In the genomic region with DNA sequence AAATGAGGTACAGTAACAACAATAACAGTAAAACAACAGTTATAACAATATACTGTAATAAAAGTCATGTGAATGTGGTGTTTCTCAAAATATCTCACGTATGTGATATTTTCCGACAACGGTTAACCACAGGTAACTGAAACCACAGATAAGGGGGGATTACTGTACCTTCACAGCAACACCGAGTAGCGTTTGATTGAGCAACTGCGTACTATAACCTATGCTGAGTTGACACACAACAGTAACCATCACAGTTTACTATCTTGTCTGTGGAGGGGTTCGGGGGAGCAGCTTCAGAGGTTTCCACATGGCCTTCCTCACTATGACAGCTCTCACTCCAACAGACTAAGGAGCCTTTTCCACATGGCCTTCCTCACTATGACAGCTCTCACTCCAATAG, we compare ENCODE assay signal across 24 cellular contexts. TPM values are rescaled to one million over a fixed set of nuclear protein-coding genes. Genes with fewer than 3 reads are reported as not detected.
DNase-seq lines count a peak whose midpoint lies in the region; ATAC-seq, FAIRE-seq and TF ChIP-seq lines count a peak whose summit lies in the region.
"Had no signal": no experiment of that assay in that cellular context is flagged by ENCODE, and none has a peak within 500 bp of the region (broad histone marks: within the 10 kb centered on the region; RNA-seq: fewer than 3 reads in every experiment).

No MANE protein-coding gene starts in this region.

- H3K9me3 ChIP-seq in K562 (replicated peaks; ENCODE audit: control insufficient read depth, insufficient read depth, low read depth, low read length) = no peaks in the 10 kb centered on the region

- H3K9me3 Mint-ChIP-seq in activated CD8-positive, alpha-beta T cell treated with anti-CD3 and anti-CD28 coated beads for 36 hours = no peaks in the 10 kb centered on the region
- H3K9me3 Mint-ChIP-seq in activated CD8-positive, alpha-beta T cell treated with anti-CD3 and anti-CD28 coated beads, Interleukin-2, amount 10 ng/mL, durations not matched to agents 7 days and 5 days (ENCODE audit: insufficient read depth) = no peaks in the 10 kb centered on the region
- H3K9me3 Mint-ChIP-seq in stimulated activated effector memory CD8-positive, alpha-beta T cell treated with anti-CD3 and anti-CD28 coated beads, Interleukin-12 subunit alpha, Interleukin-12 subunit beta, amount 100 ng/mL, for 72 hours = no peaks in the 10 kb centered on the region

- no peaks in the 10 kb centered on the region for H3K9me1 ChIP-seq in K562 (ENCODE audit: control insufficient read depth, insufficient read depth, low read length)

- TF ChIP-seq POLR2A in GM12891 (IDR thresholded peaks at IDR 0.05; ENCODE audit: low read depth, low read length) (no peak), K562 (conservative IDR thresholded peaks at IDR 0.05) (no peak)

- H3K27ac Mint-ChIP-seq in activated CD8-positive, alpha-beta T cell treated with anti-CD3 and anti-CD28 coated beads for 36 hours = no peak overlapping the region
- no peak overlapping the region for H3K27ac Mint-ChIP-seq in activated CD8-positive, alpha-beta T cell treated with anti-CD3 and anti-CD28 coated beads, Interleukin-2, amount 10 ng/mL, durations not matched to agents 7 days and 5 days
- no peak overlapping the region for H3K27ac Mint-ChIP-seq in stimulated activated effector memory CD8-positive, alpha-beta T cell treated with anti-CD3 and anti-CD28 coated beads, Interleukin-12 subunit alpha, Interleukin-12 subunit beta, amount 100 ng/mL, for 72 hours

- no peaks in the 10 kb centered on the region for H3K27me3 ChIP-seq in K562 (ENCODE audit: control insufficient read depth in 2 of 2, insufficient read depth in 2 of 2, low read length in 2 of 2)

- peaks cover 9% of the 10 kb centered on the region for H3K36me3 Mint-ChIP-seq in activated CD8-positive, alpha-beta T cell treated with anti-CD3 and anti-CD28 coated beads for 36 hours (ENCODE audit: low read depth)
- peaks cover 18% of the 10 kb centered on the region for H3K36me3 Mint-ChIP-seq in activated CD8-positive, alpha-beta T cell treated with anti-CD3 and anti-CD28 coated beads, Interleukin-2, amount 10 ng/mL, durations not matched to agents 7 days and 5 days (ENCODE audit: low read depth)
- peaks cover 44% of the 10 kb centered on the region for H3K36me3 Mint-ChIP-seq in stimulated activated effector memory CD8-positive, alpha-beta T cell treated with anti-CD3 and anti-CD28 coated beads, Interleukin-12 subunit alpha, Interleukin-12 subunit beta, amount 100 ng/mL, for 72 hours

- no peak for TF ChIP-seq CTCF in activated CD8-positive, alpha-beta T cell treated with anti-CD3 and anti-CD28 coated beads for 36 hours (IDR thresholded peaks at IDR 0.05)
- no peak for TF ChIP-seq CTCF in K562 (IDR thresholded peaks at IDR 0.05 in 2 of 3, conservative IDR thresholded peaks at IDR 0.05 in 1 of 3; ENCODE audit: insufficient read depth in 2 of 3, low read depth in 1 of 3, low read length in 3 of 3)

- no peak overlapping the region for H3K4me2 ChIP-seq in K562 (ENCODE audit: insufficient read depth, low read length)

- no TSS peak for BruUV-seq in K562 (replicated peaks; lab: Mats Ljungman, UMichigan)

- no peak for TF ChIP-seq RAD21 in K562 (CRISPR knock-in tag; conservative IDR thresholded peaks at IDR 0.05 in 1 of 2, IDR thresholded peaks at IDR 0.05 in 1 of 2)

- H3K4me3 ChIP-seq in K562 = no peak overlapping the region

- no peak for DNase-seq in activated CD8-positive, alpha-beta T cell treated with anti-CD3 and anti-CD28 coated beads for 36 hours
- no peak for DNase-seq in activated CD8-positive, alpha-beta T cell treated with anti-CD3 and anti-CD28 coated beads, Interleukin-2, amount 10 ng/mL, durations not matched to agents 7 days and 5 days
- no peak for DNase-seq in GM12891 (ENCODE audit: insufficient read length, low spot score)
- no peak for DNase-seq in K562 (ENCODE audit: extremely low read depth in 1 of 4, low spot score in 3 of 4)
- DNase-seq in stimulated activated effector memory CD8-positive, alpha-beta T cell treated with anti-CD3 and anti-CD28 coated beads, Interleukin-12 subunit alpha, Interleukin-12 subunit beta, amount 100 ng/mL, for 72 hours (ENCODE audit: low spot score in 2 of 2) = no peak
- DNase-seq: DMS53; IMR-90; MV-4-11; NCI-H1105; NCI-H1436 treated with DMSO at 0.1 percent for 48 hours; NCI-H2029; NCI-H446; NCI-H524 treated with DMSO at 0.1 percent for 48 hours; NCI-H774; NK-92 treated with Interleukin-12 subunit alpha and Interleukin-12 subunit beta, amount 100 ng/mL, for 24 hours; PC-3 had no signal

- H3K4me1 ChIP-seq in K562 (replicated peaks in 1 of 2; ENCODE audit: control insufficient read depth in 2 of 2, insufficient read depth in 2 of 2, low read length in 2 of 2) = peaks cover 4 to 37% of the 10 kb centered on the region in 2 experiments; a peak in 3 of 5 replicates

- no peak overlapping the region for H3K27ac ChIP-seq in K562 (ENCODE audit: extremely low read depth, low read depth, low read length)

- POLR2A ChIA-PET in activated CD8-positive, alpha-beta T cell treated with anti-CD3 and anti-CD28 coated beads for 36 hours (lab: Charles Lee) = interaction anchor here (1.1 kb wide), 1 partner anchor 12 kb away, joined by 3 read pairs; no protein-coding TSS in a partner anchor
- POLR2A ChIA-PET in activated CD8-positive, alpha-beta T cell treated with anti-CD3 and anti-CD28 coated beads, Interleukin-2, amount 10 ng/mL, durations not matched to agents 7 days and 5 days (lab: Charles Lee) = no interaction called here
- POLR2A ChIA-PET in K562 (lab: Yijun Ruan, JAX) = interaction anchor here (0.8 to 1.1 kb wide), 2 partner anchors 10 to 29 kb away, joined by 3 read pairs; no protein-coding TSS in a partner anchor

- peaks cover 37% of the 10 kb centered on the region; the same call in 2 of the 3 replicates for H3K36me3 ChIP-seq in K562 (ENCODE audit: control insufficient read depth, insufficient read depth, low read length)

- intact Hi-C loops in activated CD8-positive, alpha-beta T cell treated with anti-CD3 and anti-CD28 coated beads for 36 hours (cut with micrococcal nuclease) = no loop called here
- intact Hi-C loops in K562 (cut with micrococcal nuclease) = no loop called here

- ATAC-seq in activated CD8-positive, alpha-beta T cell treated with anti-CD3 and anti-CD28 coated beads for 36 hours = peak; percentile 24
- ATAC-seq in activated CD8-positive, alpha-beta T cell treated with anti-CD3 and anti-CD28 coated beads, Interleukin-2, amount 10 ng/mL, durations not matched to agents 7 days and 5 days = no peak
- ATAC-seq in K562 (no peak), HG02763 (IDR thresholded peaks at IDR 0.05; ENCODE audit: unreplicated experiment) (no peak), GM21529 (IDR thresholded peaks at IDR 0.05; ENCODE audit: unreplicated experiment) (no peak)
- peak; percentile 72 for ATAC-seq in stimulated activated effector memory CD8-positive, alpha-beta T cell treated with anti-CD3 and anti-CD28 coated beads, Interleukin-12 subunit alpha, Interleukin-12 subunit beta, amount 100 ng/mL, for 72 hours
- ATAC-seq: HCT116, PC-3 had no signal

- no peak overlapping the region for H3K4me3 Mint-ChIP-seq in activated CD8-positive, alpha-beta T cell treated with anti-CD3 and anti-CD28 coated beads for 36 hours
- no peak overlapping the region for H3K4me3 Mint-ChIP-seq in activated CD8-positive, alpha-beta T cell treated with anti-CD3 and anti-CD28 coated beads, Interleukin-2, amount 10 ng/mL, durations not matched to agents 7 days and 5 days
- no peak overlapping the region for H3K4me3 Mint-ChIP-seq in stimulated activated effector memory CD8-positive, alpha-beta T cell treated with anti-CD3 and anti-CD28 coated beads, Interleukin-12 subunit alpha, Interleukin-12 subunit beta, amount 100 ng/mL, for 72 hours

- no peak for TF ChIP-seq EP300 in K562 (IDR thresholded peaks at IDR 0.05; ENCODE audit: low read length)

- FAIRE-seq in GM12891 (lab: Jason Lieb, UNC) (peak; percentile 85), K562 (lab: Jason Lieb, UNC) (no peak)
- FAIRE-seq: G401.6, H1 had no signal

- H2AFZ ChIP-seq in K562 (ENCODE audit: low read depth, low read length) = no peak overlapping the region

- H3K27me3 Mint-ChIP-seq in activated CD8-positive, alpha-beta T cell treated with anti-CD3 and anti-CD28 coated beads for 36 hours = no peaks in the 10 kb centered on the region
- no peaks in the 10 kb centered on the region for H3K27me3 Mint-ChIP-seq in activated CD8-positive, alpha-beta T cell treated with anti-CD3 and anti-CD28 coated beads, Interleukin-2, amount 10 ng/mL, durations not matched to agents 7 days and 5 days (ENCODE audit: low read depth)

- no peaks in the 10 kb centered on the region for H3K79me2 ChIP-seq in K562 (ENCODE audit: control insufficient read depth, insufficient read depth, low read length)

- peaks cover 4% of the 10 kb centered on the region for H3K4me1 Mint-ChIP-seq in activated CD8-positive, alpha-beta T cell treated with anti-CD3 and anti-CD28 coated beads for 36 hours (ENCODE audit: low read depth)
- H3K4me1 Mint-ChIP-seq in activated CD8-positive, alpha-beta T cell treated with anti-CD3 and anti-CD28 coated beads, Interleukin-2, amount 10 ng/mL, durations not matched to agents 7 days and 5 days (ENCODE audit: low read depth) = peaks cover 1% of the 10 kb centered on the region
- H3K4me1 Mint-ChIP-seq in stimulated activated effector memory CD8-positive, alpha-beta T cell treated with anti-CD3 and anti-CD28 coated beads, Interleukin-12 subunit alpha, Interleukin-12 subunit beta, amount 100 ng/mL, for 72 hours = peaks cover 6% of the 10 kb centered on the region

- H4K20me1 ChIP-seq in K562 (replicated peaks; ENCODE audit: control insufficient read depth, insufficient read depth, low read length) = no peaks in the 10 kb centered on the region

- in situ Hi-C loops in K562 (cut with MboI) = no loop called here

- H3K9ac ChIP-seq in K562 (ENCODE audit: insufficient read depth in 1 of 2, low read depth in 2 of 2, low read length in 2 of 2) = no peak overlapping the region

- CTCF ChIA-PET in activated CD8-positive, alpha-beta T cell treated with anti-CD3 and anti-CD28 coated beads for 36 hours (lab: Charles Lee) = no interaction called here
- CTCF ChIA-PET in activated CD8-positive, alpha-beta T cell treated with anti-CD3 and anti-CD28 coated beads, Interleukin-2, amount 10 ng/mL, durations not matched to agents 7 days and 5 days (lab: Charles Lee) = no interaction called here
- CTCF ChIA-PET in K562 (lab: Yijun Ruan, JAX; ENCODE audit: low intra/inter-chr PET ratio) = no interaction called here

- WGBS in K562 (ENCODE audit: insufficient coverage, low coverage, missing lambda C conversion rate) = 25% methylated on average over 7 of the region's 7 CpGs

RNA-seq across cellular contexts. Expression of gene RBMX2, which starts 13.4 kb away (rescaled TPM):
- 10 to 100 TPM; 25.4 to 27.9 TPM for total RNA-seq in activated CD8-positive, alpha-beta T cell treated with anti-CD3 and anti-CD28 coated beads for 36 hours
- total RNA-seq in activated CD8-positive, alpha-beta T cell treated with anti-CD3 and anti-CD28 coated beads, Interleukin-2, amount 10 ng/mL, durations not matched to agents 7 days and 5 days = 10 to 100 TPM; 25.2 to 25.3 TPM
- 29.8 TPM for polyA plus RNA-seq in GM12891 (2012; ENCODE audit: low read depth, missing spikeins)
- total RNA-seq in K562 (2011; cell fraction: chromatin; rRNA removed; ENCODE audit: low replicate concordance) = 40.9 and 69.9 TPM in 2 replicates
- total RNA-seq in K562 (2011; cell fraction: nucleolus; rRNA removed) = 33.0 and 33.6 TPM in 2 replicates
- 47.1 and 50.4 TPM in 2 replicates for total RNA-seq in K562 (2011; cell fraction: nucleoplasm; rRNA removed)
- total RNA-seq in K562 (2014; rRNA removed) (37.1 and 44.9 TPM in 2 replicates), K562 (2014; rRNA removed; fragmentation: Illumina TruSeq; extraction: Trizol) (62.5 and 65.4 TPM in 2 replicates), K562 (2015; rRNA removed; fragmentation: Illumina TruSeq; extraction: Trizol) (58.0 and 58.5 TPM in 2 replicates), K562 (2021) (27.2 and 29.5 TPM in 2 replicates)
- polyA plus RNA-seq in K562 (2011; rRNA removed) (35.3 and 41.8 TPM in 2 replicates), K562 (2014; fragmentation: Illumina TruSeq; extraction: Trizol) (50.5 and 54.5 TPM in 2 replicates), K562 (2014; fragmentation: Nextera tagmentation; extraction: Ambion mirVana) (10 to 100 TPM; 49.1 to 54.1 TPM), K562 (2014; rRNA removed) (53.0 and 58.2 TPM in 2 replicates)
- 8.1 and 20.5 TPM in 2 replicates for polyA plus RNA-seq in K562 (2011; cell fraction: cytosol; rRNA removed)
- polyA plus RNA-seq in K562 (2011; cell fraction: nucleus; rRNA removed) = 25.3 and 33.0 TPM in 2 replicates
- polyA plus RNA-seq in K562 (2012) = 34.2 and 40.1 TPM in 2 replicates
- 27.7 and 32.6 TPM in 2 replicates for polyA minus RNA-seq in K562 (2011; rRNA and poly(A)+ RNA removed)
- 7.2 and 7.3 TPM in 2 replicates for polyA minus RNA-seq in K562 (2011; cell fraction: cytosol; rRNA and poly(A)+ RNA removed)
- 21.0 and 32.8 TPM in 2 replicates for polyA minus RNA-seq in K562 (2011; cell fraction: nucleus; rRNA and poly(A)+ RNA removed)

RNA-seq across cellular contexts. Expression of gene GPR119, which starts 29.7 kb away (rescaled TPM):
- total RNA-seq in activated CD8-positive, alpha-beta T cell treated with anti-CD3 and anti-CD28 coated beads for 36 hours = not detected
- not detected for total RNA-seq in activated CD8-positive, alpha-beta T cell treated with anti-CD3 and anti-CD28 coated beads, Interleukin-2, amount 10 ng/mL, durations not matched to agents 7 days and 5 days
- polyA plus RNA-seq in GM12891 (2012; ENCODE audit: low read depth, missing spikeins) = not detected
- total RNA-seq in K562 (2011; cell fraction: chromatin; rRNA removed; ENCODE audit: low replicate concordance) = not detected in 2 replicates
- total RNA-seq in K562 (2011; cell fraction: nucleolus; rRNA removed) = not detected in 2 replicates
- total RNA-seq in K562 (2011; cell fraction: nucleoplasm; rRNA removed) = not detected in 2 replicates
- total RNA-seq in K562 (2014; rRNA removed) (not detected in 2 replicates), K562 (2014; rRNA removed; fragmentation: Illumina TruSeq; extraction: Trizol) (not detected in 2 replicates), K562 (2015; rRNA removed; fragmentation: Illumina TruSeq; extraction: Trizol) (not detected in 2 replicates), K562 (2021) (not detected in 2 replicates)
- polyA plus RNA-seq in K562 (2011; rRNA removed) (not detected in 2 replicates), K562 (2014; fragmentation: Illumina TruSeq; extraction: Trizol) (not detected in 2 replicates), K562 (2014; fragmentation: Nextera tagmentation; extraction: Ambion mirVana) (not detected), K562 (2014; rRNA removed) (0.15 TPM in 1 of 2 replicates, not detected in the other)
- polyA plus RNA-seq in K562 (2011; cell fraction: cytosol; rRNA removed) = not detected in 2 replicates
- not detected in 2 replicates for polyA plus RNA-seq in K562 (2011; cell fraction: nucleus; rRNA removed)
- polyA plus RNA-seq in K562 (2012) = not detected in 2 replicates
- not detected in 2 replicates for polyA minus RNA-seq in K562 (2011; rRNA and poly(A)+ RNA removed)
- not detected in 2 replicates for polyA minus RNA-seq in K562 (2011; cell fraction: cytosol; rRNA and poly(A)+ RNA removed)
- not detected in 2 replicates for polyA minus RNA-seq in K562 (2011; cell fraction: nucleus; rRNA and poly(A)+ RNA removed)
- total RNA-seq: A172, Daoy, H1, IMR-90, PC-3 had no signal
- polyA plus RNA-seq: BJ, IMR-90 had no signal

Comparison
In these comparisons a context has a peak if more than half of its experiments do, and no peak if none do; other contexts are left out.
1. ATAC-seq: peak in activated CD8-positive, alpha-beta T cell treated with anti-CD3 and anti-CD28 coated beads for 36 hours (single experiment) and stimulated activated effector memory CD8-positive, alpha-beta T cell treated with anti-CD3 and anti-CD28 coated beads, Interleukin-12 subunit alpha, Interleukin-12 subunit beta, amount 100 ng/mL, for 72 hours (single experiment); none in activated CD8-positive, alpha-beta T cell treated with anti-CD3 and anti-CD28 coated beads, Interleukin-2, amount 10 ng/mL, durations not matched to agents 7 days and 5 days (single experiment), K562 (single experiment), HG02763 (single experiment) and GM21529 (single experiment).